ENCODE assay signal across 1 cellular context in the genomic region with DNA sequence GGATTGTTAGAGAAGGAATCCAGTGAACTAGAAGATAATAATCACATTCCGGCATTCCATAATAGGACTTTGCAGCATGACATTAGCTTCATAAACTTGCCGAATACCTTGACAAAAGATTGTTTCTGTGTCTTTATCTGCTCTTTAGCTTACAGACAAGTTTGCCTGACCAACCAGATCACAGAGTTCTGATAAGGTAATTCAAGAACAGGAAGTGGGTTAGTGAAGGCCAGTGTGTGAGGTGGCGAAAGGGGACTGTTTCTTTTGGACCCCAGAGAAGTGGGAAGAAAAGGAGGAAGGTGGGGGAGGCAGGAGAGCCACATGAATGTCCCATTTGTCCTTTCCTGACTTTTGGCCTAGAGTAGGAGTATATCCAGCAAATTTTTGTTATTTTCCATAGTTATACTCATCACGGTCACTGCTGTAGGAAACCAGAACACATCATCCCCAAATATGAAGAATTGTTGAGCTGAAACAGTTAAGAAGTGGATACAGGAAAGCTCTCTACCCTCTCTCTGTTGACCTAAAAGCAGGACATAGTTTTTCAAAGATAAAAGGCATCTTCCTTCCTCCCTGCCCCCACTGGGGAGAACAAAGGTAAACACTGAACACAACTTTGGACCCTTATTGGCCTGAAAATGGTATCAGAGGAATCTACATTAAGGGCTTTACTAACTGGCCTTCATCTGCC.
TF ChIP-seq lines count a peak whose summit lies in the region.

No MANE protein-coding gene starts in this region.

TF ChIP-seq in HepG2, 621 proteins besides CTCF, POLR2A, EP300 and RAD21 (continued from another document and continues in another):
- no peak for TF ChIP-seq ZNF10 (CRISPR knock-in tag; IDR thresholded peaks at IDR 0.05; ENCODE audit: borderline replicate concordance, low read depth)
- TF ChIP-seq ZNF614 (CRISPR knock-in tag; IDR thresholded peaks at IDR 0.05; ENCODE audit: borderline replicate concordance) = peak; percentile 93
- peak; percentile 77; the same call in 1 of the 2 replicates for TF ChIP-seq SAFB2 (CRISPR knock-in tag; IDR thresholded peaks at IDR 0.05; ENCODE audit: borderline replicate concordance, low read depth)
- TF ChIP-seq SIX4 (CRISPR knock-in tag; IDR thresholded peaks at IDR 0.05) = peak; percentile 83
- no peak for TF ChIP-seq ZNF367 (CRISPR knock-in tag; IDR thresholded peaks at IDR 0.05; ENCODE audit: borderline replicate concordance)
- TF ChIP-seq ZSCAN25 (CRISPR knock-in tag; IDR thresholded peaks at IDR 0.05) = peak; percentile 83; the same call in 1 of the 2 replicates
- peak; percentile 54; the same call in 1 of the 2 replicates for TF ChIP-seq RFXANK (CRISPR knock-in tag; IDR thresholded peaks at IDR 0.05)
- TF ChIP-seq, protein P1, sequence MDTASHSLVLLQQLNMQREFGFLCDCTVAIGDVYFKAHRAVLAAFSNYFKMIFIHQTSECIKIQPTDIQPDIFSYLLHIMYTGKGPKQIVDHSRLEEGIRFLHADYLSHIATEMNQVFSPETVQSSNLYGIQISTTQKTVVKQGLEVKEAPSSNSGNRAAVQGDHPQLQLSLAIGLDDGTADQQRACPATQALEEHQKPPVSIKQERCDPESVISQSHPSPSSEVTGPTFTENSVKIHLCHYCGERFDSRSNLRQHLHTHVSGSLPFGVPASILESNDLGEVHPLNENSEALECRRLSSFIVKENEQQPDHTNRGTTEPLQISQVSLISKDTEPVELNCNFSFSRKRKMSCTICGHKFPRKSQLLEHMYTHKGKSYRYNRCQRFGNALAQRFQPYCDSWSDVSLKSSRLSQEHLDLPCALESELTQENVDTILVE (CRISPR knock-in tag; IDR thresholded peaks at IDR 0.05) = peak; percentile 76
- no peak for TF ChIP-seq ZNF256 (CRISPR knock-in tag; conservative IDR thresholded peaks at IDR 0.05)
- no peak; the same call in 1 of the 2 replicates for TF ChIP-seq MTA1 (CRISPR knock-in tag; IDR thresholded peaks at IDR 0.05; ENCODE audit: borderline replicate concordance)
- TF ChIP-seq, protein P2, sequence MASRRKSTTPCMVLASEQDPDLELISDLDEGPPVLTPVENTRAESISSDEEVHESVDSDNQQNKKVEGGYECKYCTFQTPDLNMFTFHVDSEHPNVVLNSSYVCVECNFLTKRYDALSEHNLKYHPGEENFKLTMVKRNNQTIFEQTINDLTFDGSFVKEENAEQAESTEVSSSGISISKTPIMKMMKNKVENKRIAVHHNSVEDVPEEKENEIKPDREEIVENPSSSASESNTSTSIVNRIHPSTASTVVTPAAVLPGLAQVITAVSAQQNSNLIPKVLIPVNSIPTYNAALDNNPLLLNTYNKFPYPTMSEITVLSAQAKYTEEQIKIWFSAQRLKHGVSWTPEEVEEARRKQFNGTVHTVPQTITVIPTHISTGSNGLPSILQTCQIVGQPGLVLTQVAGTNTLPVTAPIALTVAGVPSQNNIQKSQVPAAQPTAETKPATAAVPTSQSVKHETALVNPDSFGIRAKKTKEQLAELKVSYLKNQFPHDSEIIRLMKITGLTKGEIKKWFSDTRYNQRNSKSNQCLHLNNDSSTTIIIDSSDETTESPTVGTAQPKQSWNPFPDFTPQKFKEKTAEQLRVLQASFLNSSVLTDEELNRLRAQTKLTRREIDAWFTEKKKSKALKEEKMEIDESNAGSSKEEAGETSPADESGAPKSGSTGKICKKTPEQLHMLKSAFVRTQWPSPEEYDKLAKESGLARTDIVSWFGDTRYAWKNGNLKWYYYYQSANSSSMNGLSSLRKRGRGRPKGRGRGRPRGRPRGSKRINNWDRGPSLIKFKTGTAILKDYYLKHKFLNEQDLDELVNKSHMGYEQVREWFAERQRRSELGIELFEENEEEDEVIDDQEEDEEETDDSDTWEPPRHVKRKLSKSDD (CRISPR knock-in tag; IDR thresholded peaks at IDR 0.05; ENCODE audit: low read depth) = peak; percentile 83; the same call in 1 of the 2 replicates
- TF ChIP-seq TBP (CRISPR knock-in tag; IDR thresholded peaks at IDR 0.05) = no peak
- peak; percentile 87 for TF ChIP-seq FOXK2 (IDR thresholded peaks at IDR 0.05)
- TF ChIP-seq, protein P3, sequence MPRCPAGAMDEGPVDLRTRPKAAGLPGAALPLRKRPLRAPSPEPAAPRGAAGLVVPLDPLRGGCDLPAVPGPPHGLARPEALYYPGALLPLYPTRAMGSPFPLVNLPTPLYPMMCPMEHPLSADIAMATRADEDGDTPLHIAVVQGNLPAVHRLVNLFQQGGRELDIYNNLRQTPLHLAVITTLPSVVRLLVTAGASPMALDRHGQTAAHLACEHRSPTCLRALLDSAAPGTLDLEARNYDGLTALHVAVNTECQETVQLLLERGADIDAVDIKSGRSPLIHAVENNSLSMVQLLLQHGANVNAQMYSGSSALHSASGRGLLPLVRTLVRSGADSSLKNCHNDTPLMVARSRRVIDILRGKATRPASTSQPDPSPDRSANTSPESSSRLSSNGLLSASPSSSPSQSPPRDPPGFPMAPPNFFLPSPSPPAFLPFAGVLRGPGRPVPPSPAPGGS (CRISPR knock-in tag; IDR thresholded peaks at IDR 0.05) = peak; percentile 71; the same call in 1 of the 2 replicates
- TF ChIP-seq ZNF607 (CRISPR knock-in tag; IDR thresholded peaks at IDR 0.05; ENCODE audit: borderline replicate concordance) = no peak; the same call in 1 of the 2 replicates
- peak; percentile 30; the same call in 1 of the 2 replicates for TF ChIP-seq ZNF558 (CRISPR knock-in tag; IDR thresholded peaks at IDR 0.05; ENCODE audit: borderline replicate concordance)
- TF ChIP-seq, protein P4, sequence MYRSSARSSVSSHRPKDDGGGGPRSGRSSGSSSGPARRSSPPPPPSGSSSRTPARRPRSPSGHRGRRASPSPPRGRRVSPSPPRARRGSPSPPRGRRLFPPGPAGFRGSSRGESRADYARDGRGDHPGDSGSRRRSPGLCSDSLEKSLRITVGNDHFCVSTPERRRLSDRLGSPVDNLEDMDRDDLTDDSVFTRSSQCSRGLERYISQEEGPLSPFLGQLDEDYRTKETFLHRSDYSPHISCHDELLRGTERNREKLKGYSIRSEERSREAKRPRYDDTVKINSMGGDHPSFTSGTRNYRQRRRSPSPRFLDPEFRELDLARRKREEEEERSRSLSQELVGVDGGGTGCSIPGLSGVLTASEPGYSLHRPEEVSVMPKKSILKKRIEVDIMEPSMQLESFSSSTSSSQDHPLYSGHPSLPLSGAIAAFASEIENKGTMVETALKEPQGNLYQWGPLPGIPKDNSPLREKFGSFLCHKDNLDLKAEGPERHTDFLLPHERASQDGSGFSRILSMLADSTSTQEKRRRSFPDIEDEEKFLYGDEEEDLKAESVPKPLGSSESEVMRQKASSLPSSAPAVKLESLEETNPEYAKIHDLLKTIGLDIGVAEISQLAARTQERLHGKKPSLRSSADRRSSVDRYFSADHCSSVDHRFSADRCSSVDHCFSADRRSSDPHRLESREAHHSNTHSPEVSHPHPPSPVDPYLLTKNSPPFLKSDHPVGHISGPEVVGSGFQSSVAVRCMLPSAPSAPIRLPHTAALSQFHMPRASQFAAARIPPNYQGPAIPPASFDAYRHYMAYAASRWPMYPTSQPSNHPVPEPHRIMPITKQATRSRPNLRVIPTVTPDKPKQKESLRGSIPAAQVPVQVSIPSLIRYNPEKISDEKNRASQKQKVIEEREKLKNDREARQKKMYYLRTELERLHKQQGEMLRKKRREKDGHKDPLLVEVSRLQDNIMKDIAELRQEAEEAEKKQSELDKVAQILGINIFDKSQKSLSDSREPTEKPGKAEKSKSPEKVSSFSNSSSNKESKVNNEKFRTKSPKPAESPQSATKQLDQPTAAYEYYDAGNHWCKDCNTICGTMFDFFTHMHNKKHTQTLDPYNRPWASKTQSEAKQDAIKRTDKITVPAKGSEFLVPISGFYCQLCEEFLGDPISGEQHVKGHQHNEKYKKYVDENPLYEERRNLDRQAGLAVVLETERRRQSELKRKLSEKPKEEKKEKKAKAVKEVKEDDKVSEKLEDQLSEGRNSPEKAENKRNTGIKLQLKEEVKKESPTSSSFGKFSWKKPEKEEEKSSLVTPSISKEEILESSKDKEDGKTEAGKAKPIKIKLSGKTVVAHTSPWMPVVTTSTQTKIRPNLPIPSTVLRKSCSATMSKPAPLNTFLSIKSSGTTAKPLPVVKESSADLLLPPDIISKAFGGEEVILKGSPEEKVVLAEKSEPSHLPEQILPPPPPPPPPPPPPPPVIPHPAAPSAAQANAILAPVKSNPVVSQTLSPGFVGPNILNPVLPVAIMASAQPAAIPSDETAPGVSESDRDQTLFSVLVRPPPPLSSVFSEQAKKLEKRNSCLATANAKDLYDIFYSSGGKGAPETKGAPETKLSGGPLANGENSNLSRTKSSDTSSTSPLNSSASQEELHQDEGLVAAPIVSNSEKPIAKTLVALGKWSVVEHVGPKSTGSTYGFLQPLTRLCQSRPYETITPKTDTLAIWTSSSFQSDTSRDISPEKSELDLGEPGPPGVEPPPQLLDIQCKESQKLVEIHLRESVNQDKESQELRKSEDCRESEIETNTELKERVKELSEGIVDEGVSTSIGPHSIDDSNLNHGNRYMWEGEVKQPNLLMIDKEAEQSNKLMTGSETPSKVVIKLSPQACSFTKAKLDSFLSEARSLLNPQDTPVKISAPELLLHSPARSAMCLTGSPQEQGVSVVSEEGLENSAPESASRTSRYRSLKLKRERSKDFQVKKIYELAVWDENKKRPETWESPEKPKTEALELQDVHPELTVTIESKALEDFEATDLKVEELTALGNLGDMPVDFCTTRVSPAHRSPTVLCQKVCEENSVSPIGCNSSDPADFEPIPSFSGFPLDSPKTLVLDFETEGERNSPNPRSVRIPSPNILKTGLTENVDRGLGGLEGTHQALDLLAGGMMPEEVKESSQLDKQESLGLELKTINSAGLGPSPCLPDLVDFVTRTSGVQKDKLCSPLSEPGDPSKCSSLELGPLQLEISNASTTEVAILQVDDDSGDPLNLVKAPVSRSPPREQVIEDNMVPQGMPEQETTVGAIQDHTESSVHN (CRISPR knock-in tag; IDR thresholded peaks at IDR 0.05) = no peak
- TF ChIP-seq DR1 (CRISPR knock-in tag; IDR thresholded peaks at IDR 0.05) = no peak
- no peak; the same call in 1 of the 2 replicates for TF ChIP-seq KLF6 (CRISPR knock-in tag; IDR thresholded peaks at IDR 0.05)
- TF ChIP-seq SMAD9 (CRISPR knock-in tag; IDR thresholded peaks at IDR 0.05) = no peak
- TF ChIP-seq RBFOX2 (IDR thresholded peaks at IDR 0.05; ENCODE audit: low read depth, low read length) = peak; percentile 81
- TF ChIP-seq IKZF1 (IDR thresholded peaks at IDR 0.05) = no peak
- TF ChIP-seq ZNF670 (CRISPR knock-in tag; IDR thresholded peaks at IDR 0.05; ENCODE audit: borderline replicate concordance) = peak; percentile 97
- TF ChIP-seq SALL2 (CRISPR knock-in tag; IDR thresholded peaks at IDR 0.05) = no peak
- TF ChIP-seq, protein P5, sequence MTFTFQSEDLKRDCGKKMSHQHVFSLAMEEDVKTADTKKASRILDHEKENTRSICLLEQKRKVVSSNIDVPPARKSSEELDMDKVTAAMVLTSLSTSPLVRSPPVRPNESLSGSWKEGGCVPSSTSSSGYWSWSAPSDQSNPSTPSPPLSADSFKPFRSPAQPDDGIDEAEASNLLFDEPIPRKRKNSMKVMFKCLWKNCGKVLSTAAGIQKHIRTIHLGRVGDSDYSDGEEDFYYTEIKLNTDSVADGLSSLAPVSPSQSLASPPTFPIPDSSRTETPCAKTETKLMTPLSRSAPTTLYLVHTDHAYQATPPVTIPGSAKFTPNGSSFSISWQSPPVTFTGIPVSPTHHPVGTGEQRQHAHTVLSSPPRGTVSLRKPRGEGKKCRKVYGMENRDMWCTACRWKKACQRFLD (CRISPR knock-in tag; IDR thresholded peaks at IDR 0.05; ENCODE audit: borderline replicate concordance) = no peak
- no peak; the same call in 1 of the 2 replicates for TF ChIP-seq SRY (CRISPR knock-in tag; IDR thresholded peaks at IDR 0.05)
- no peak for TF ChIP-seq ZNF225 (CRISPR knock-in tag; IDR thresholded peaks at IDR 0.05)
- peak; percentile 70; the same call in 1 of the 2 replicates for TF ChIP-seq ZNF747 (CRISPR knock-in tag; IDR thresholded peaks at IDR 0.05; ENCODE audit: borderline replicate concordance)
- TF ChIP-seq ZC3H4 (CRISPR knock-in tag; IDR thresholded peaks at IDR 0.05; ENCODE audit: borderline replicate concordance) = no peak; the same call in 1 of the 2 replicates
- no peak for TF ChIP-seq IKZF4 (CRISPR knock-in tag; IDR thresholded peaks at IDR 0.05; ENCODE audit: borderline replicate concordance, low read depth, not compliant biosample characterization)
- TF ChIP-seq, protein P6, sequence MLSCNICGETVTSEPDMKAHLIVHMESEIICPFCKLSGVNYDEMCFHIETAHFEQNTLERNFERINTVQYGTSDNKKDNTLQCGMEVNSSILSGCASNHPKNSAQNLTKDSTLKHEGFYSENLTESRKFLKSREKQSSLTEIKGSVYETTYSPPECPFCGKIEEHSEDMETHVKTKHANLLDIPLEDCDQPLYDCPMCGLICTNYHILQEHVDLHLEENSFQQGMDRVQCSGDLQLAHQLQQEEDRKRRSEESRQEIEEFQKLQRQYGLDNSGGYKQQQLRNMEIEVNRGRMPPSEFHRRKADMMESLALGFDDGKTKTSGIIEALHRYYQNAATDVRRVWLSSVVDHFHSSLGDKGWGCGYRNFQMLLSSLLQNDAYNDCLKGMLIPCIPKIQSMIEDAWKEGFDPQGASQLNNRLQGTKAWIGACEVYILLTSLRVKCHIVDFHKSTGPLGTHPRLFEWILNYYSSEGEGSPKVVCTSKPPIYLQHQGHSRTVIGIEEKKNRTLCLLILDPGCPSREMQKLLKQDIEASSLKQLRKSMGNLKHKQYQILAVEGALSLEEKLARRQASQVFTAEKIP (CRISPR knock-in tag; IDR thresholded peaks at IDR 0.05; ENCODE audit: borderline replicate concordance) = no peak
- peak; percentile 94 for TF ChIP-seq NFKBIZ (CRISPR knock-in tag; IDR thresholded peaks at IDR 0.05)
- peak; percentile 76 for TF ChIP-seq SP5 (CRISPR knock-in tag; IDR thresholded peaks at IDR 0.05; ENCODE audit: borderline replicate concordance, low read depth)
- no peak for TF ChIP-seq AHR (CRISPR knock-in tag; IDR thresholded peaks at IDR 0.05)
